In genomic region chr12:3041558-3042164, GRCh38 we compare ENCODE assay signal across 8 cellular contexts. TPM values are rescaled to one million over a fixed set of nuclear protein-coding genes. Genes with fewer than 3 reads are reported as not detected.
DNase-seq lines count a peak whose midpoint lies in the region; ATAC-seq and TF ChIP-seq lines count a peak whose summit lies in the region.

No MANE protein-coding gene starts in this region.

- no peaks in the 10 kb centered on the region for H3K36me3 ChIP-seq in Panc1 (ENCODE audit: control insufficient read depth, insufficient read depth, low read length)
- H3K36me3 ChIP-seq in osteoblast (ENCODE audit: insufficient read depth, low read length), result peaks cover 40% of the 10 kb centered on the region

- peaks cover 5% of the 10 kb centered on the region for H3K27me3 Mint-ChIP-seq in activated T-helper 2 cell treated with anti-CD3 and anti-CD28 coated beads, Interferon-gamma antibody, Interleukin-2, Interleukin-4, amounts not matched to agents 10 μg/mL and 5 μg/mL and 100 μg/mL, durations not matched to agents 14 hours and 24 hours and 36 hours (ENCODE audit: low read depth)

- intact Hi-C loops in Panc1 (cut with micrococcal nuclease; ENCODE audit: unreplicated experiment), result no loop called here
- intact Hi-C loops in activated T-helper 2 cell treated with anti-CD3 and anti-CD28 coated beads, Interferon-gamma antibody, Interleukin-2, Interleukin-4, amounts not matched to agents 10 μg/mL and 5 μg/mL and 100 μg/mL, durations not matched to agents 14 hours and 24 hours and 36 hours (cut with micrococcal nuclease), result loop anchor here (1.0 kb wide), 1 partner anchor 156 kb away; no protein-coding TSS in a partner anchor

- H3K27ac ChIP-seq in Panc1 (ENCODE audit: low read length) (no peak overlapping the region), foreskin keratinocyte (no peak overlapping the region), osteoblast (ENCODE audit: low read depth, low read length) (no peak overlapping the region)

- no peaks in the 10 kb centered on the region for H3K79me2 ChIP-seq in osteoblast (ENCODE audit: insufficient read depth, low read length)

- no TSS peak for BruUV-seq in Panc1 (replicated peaks; lab: Mats Ljungman, UMichigan)

- H3K9me3 Mint-ChIP-seq in activated T-helper 2 cell treated with anti-CD3 and anti-CD28 coated beads, Interferon-gamma antibody, Interleukin-2, Interleukin-4, amounts not matched to agents 10 μg/mL and 5 μg/mL and 100 μg/mL, durations not matched to agents 14 hours and 24 hours and 36 hours, result no peaks in the 10 kb centered on the region

- CTCF ChIA-PET in AG04449 (lab: Yijun Ruan, JAX), result interaction anchor here (0.8 to 2.7 kb wide), 34 partner anchors 8 to 359 kb away, joined by 3 to 31 read pairs (median 5); partner anchors contain the start of genes ITFG2, NRIP2 and TEX52
- CTCF ChIA-PET in Panc1 (lab: Charles Lee), result interaction anchor here (0.5 to 0.9 kb wide), 8 partner anchors 16 to 326 kb away, joined by 3 to 5 read pairs (median 4); no protein-coding TSS in a partner anchor

- no peak overlapping the region for H3K4me2 ChIP-seq in osteoblast (ENCODE audit: insufficient read depth, low read length)

- H3K4me1 ChIP-seq in Panc1 (ENCODE audit: control insufficient read depth, insufficient read depth, low read length) (no peaks in the 10 kb centered on the region), foreskin keratinocyte (no peaks in the 10 kb centered on the region), osteoblast (ENCODE audit: insufficient read depth, low read length) (no peaks in the 10 kb centered on the region)

- peak; percentile 83 for TF ChIP-seq CTCF in AG04449 (IDR thresholded peaks at IDR 0.05; ENCODE audit: insufficient read depth, low read length, missing control alignments)
- TF ChIP-seq CTCF in GM13977 (IDR thresholded peaks at IDR 0.05; ENCODE audit: extremely low read depth, insufficient read depth, missing control alignments), result peak; percentile 83
- peak; percentile 78 for TF ChIP-seq CTCF in Panc1 (IDR thresholded peaks at IDR 0.05)
- peak; percentile 75 for TF ChIP-seq CTCF in foreskin keratinocyte (conservative IDR thresholded peaks at IDR 0.05)
- peak; percentile 67 for TF ChIP-seq CTCF in osteoblast (IDR thresholded peaks at IDR 0.05; ENCODE audit: extremely low read depth, low read depth, low read length)

- no peaks in the 10 kb centered on the region for H3K36me3 Mint-ChIP-seq in activated T-helper 2 cell treated with anti-CD3 and anti-CD28 coated beads, Interferon-gamma antibody, Interleukin-2, Interleukin-4, amounts not matched to agents 10 μg/mL and 5 μg/mL and 100 μg/mL, durations not matched to agents 14 hours and 24 hours and 36 hours (ENCODE audit: low read depth)

- H3K27me3 ChIP-seq in Panc1 (ENCODE audit: control insufficient read depth, insufficient read depth, low read length), result no peaks in the 10 kb centered on the region
- no peaks in the 10 kb centered on the region for H3K27me3 ChIP-seq in foreskin keratinocyte
- no peaks in the 10 kb centered on the region for H3K27me3 ChIP-seq in osteoblast (ENCODE audit: insufficient read depth, low read length)

- H3K27ac Mint-ChIP-seq in activated T-helper 2 cell treated with anti-CD3 and anti-CD28 coated beads, Interferon-gamma antibody, Interleukin-2, Interleukin-4, amounts not matched to agents 10 μg/mL and 5 μg/mL and 100 μg/mL, durations not matched to agents 14 hours and 24 hours and 36 hours, result no peak overlapping the region

- in situ Hi-C loops in GM13977 (cut with MboI; ENCODE audit: low pct_unique_long_range_greater_than_20kb, low sequenced_read_pairs, unreplicated experiment) (loop anchor here (25.0 kb wide), 1 partner anchor 154 kb away; the partner anchor contains the start of genes FOXM1, RHNO1 and TULP3), Panc1 (cut with HindIII; ENCODE audit: low pct_unique_long_range_greater_than_20kb, low sequenced_read_pairs) (no loop called here)

- no peaks in the 10 kb centered on the region for H3K4me1 Mint-ChIP-seq in activated T-helper 2 cell treated with anti-CD3 and anti-CD28 coated beads, Interferon-gamma antibody, Interleukin-2, Interleukin-4, amounts not matched to agents 10 μg/mL and 5 μg/mL and 100 μg/mL, durations not matched to agents 14 hours and 24 hours and 36 hours (ENCODE audit: low read depth)

- no peak overlapping the region for H3K4me3 Mint-ChIP-seq in activated T-helper 2 cell treated with anti-CD3 and anti-CD28 coated beads, Interferon-gamma antibody, Interleukin-2, Interleukin-4, amounts not matched to agents 10 μg/mL and 5 μg/mL and 100 μg/mL, durations not matched to agents 14 hours and 24 hours and 36 hours (ENCODE audit: low read depth)

- no peak overlapping the region for H2AFZ ChIP-seq in osteoblast (ENCODE audit: low read length)

- ATAC-seq in Panc1, result peak; percentile 90
- ATAC-seq in foreskin keratinocyte, result peak; percentile 94
- ATAC-seq in GM18858 (IDR thresholded peaks at IDR 0.05; ENCODE audit: unreplicated experiment), result no peak

- POLR2A ChIA-PET in AG04449 (lab: Yijun Ruan, JAX), result interaction anchor here (0.7 kb wide), 1 partner anchor 151 kb away, joined by 3 read pairs; the partner anchor contains the start of gene TULP3
- POLR2A ChIA-PET in Panc1 (lab: Charles Lee), result no interaction called here

- DNase-seq in AG04449 (ENCODE audit: low read depth, low spot score) (no peak), GM13977 (ENCODE audit: low spot score) (peak; percentile 89), KG1 (lab: John Stamatoyannopoulos, UW) (peak; percentile 25), Panc1 (ENCODE audit: low read depth, low spot score) (peak; percentile 32), foreskin keratinocyte (peak; percentile 47 to 70), osteoblast (ENCODE audit: insufficient read length, low spot score, missing footprints) (peak; percentile 98)
- DNase-seq in activated T-helper 2 cell treated with anti-CD3 and anti-CD28 coated beads, Interferon-gamma antibody, Interleukin-2, Interleukin-4, amounts not matched to agents 10 μg/mL and 5 μg/mL and 100 μg/mL, durations not matched to agents 14 hours and 24 hours and 36 hours (ENCODE audit: low spot score), result peak; percentile 41

- peaks cover 10% of the 10 kb centered on the region for H4K20me1 ChIP-seq in osteoblast (ENCODE audit: insufficient read depth, low read length)

- H3K4me3 ChIP-seq in AG04449 (ENCODE audit: low read depth, low read length) (no peak overlapping the region), Panc1 (ENCODE audit: low read depth in 2 of 2, low read length in 2 of 2) (no peak overlapping the region), osteoblast (ENCODE audit: insufficient read depth, low read length) (no peak overlapping the region)

- no peaks in the 10 kb centered on the region for H3K9me3 ChIP-seq in Panc1 (ENCODE audit: control insufficient read depth, insufficient read depth, low read depth, low read length)
- H3K9me3 ChIP-seq in osteoblast (ENCODE audit: low read depth, low read length), result no peaks in the 10 kb centered on the region

RNA-seq across cellular contexts. Expression of gene TSPAN9, which starts 35.5 kb away (rescaled TPM):
- total RNA-seq in Panc1 (2021; ENCODE audit: unreplicated experiment) (7.7 TPM), foreskin keratinocyte (17.9 and 19.2 TPM in 2 replicates), osteoblast (12.1 and 13.0 TPM in 2 replicates)
- 14.9 TPM for polyA plus RNA-seq in Panc1 (2012; ENCODE audit: insufficient read length)
- total RNA-seq in activated T-helper 2 cell treated with anti-CD3 and anti-CD28 coated beads, Interferon-gamma antibody, Interleukin-2, Interleukin-4, amounts not matched to agents 10 μg/mL and 5 μg/mL and 100 μg/mL, durations not matched to agents 14 hours and 24 hours and 36 hours, result 0.18 and 0.48 TPM in 2 replicates
- polyA plus RNA-seq in foreskin keratinocyte, result 16.2 and 19.0 TPM in 2 replicates
